Comparison of ENCODE assay signal across 7 cellular contexts in genomic region chr11:47466701-47467250, GRCh38. TPM values are rescaled to one million over a fixed set of nuclear protein-coding genes. Genes with fewer than 3 reads are reported as not detected.
DNase-seq lines count a peak whose midpoint lies in the region; ATAC-seq and TF ChIP-seq lines count a peak whose summit lies in the region.

No MANE protein-coding gene starts in this region.

- no peaks in the 10 kb centered on the region for H3K9me2 ChIP-seq in SK-N-SH

- DNase-seq in HT1080 (ENCODE audit: low read depth) (peak; percentile 68), SK-N-SH (peak; percentile 57), right atrium auricular region (ENCODE audit: low spot score) (no peak), gastrocnemius medialis (no peak), islet precursor cell (no peak), HUDEP-2 (lab: John Stamatoyannopoulos, UW; ENCODE audit: unreplicated experiment in 76 of 76) (no peak)
- no peak for DNase-seq in activated CD4-positive, alpha-beta T cell treated with anti-CD3 and anti-CD28 coated beads for 4 hours

- TF ChIP-seq EP300 in SK-N-SH (IDR thresholded peaks at IDR 0.05; ENCODE audit: borderline replicate concordance in 1 of 2, low read depth in 1 of 2, low read length in 1 of 2) = no peak

- peaks cover 72% of the 10 kb centered on the region for H3K79me2 ChIP-seq in SK-N-SH (ENCODE audit: insufficient read depth)

- intact Hi-C loops in gastrocnemius medialis (cut with DNase I; ENCODE audit: low total_unique reads) = no loop called here

- H3F3A ChIP-seq in SK-N-SH (replicated peaks; ENCODE audit: insufficient read depth) = peaks cover 11% of the 10 kb centered on the region

- H4K20me1 ChIP-seq in SK-N-SH (ENCODE audit: insufficient read depth) = peaks cover 36% of the 10 kb centered on the region

- CTCF ChIA-PET in SK-N-SH (lab: Yijun Ruan, JAX) = interaction anchor here (0.6 to 3.1 kb wide), 2 partner anchors 12 to 350 kb away, joined by 3 to 14 read pairs; no protein-coding TSS in a partner anchor

- H3K36me3 ChIP-seq in SK-N-SH (replicated peaks in 1 of 2; ENCODE audit: control insufficient read depth in 1 of 2, insufficient read depth in 2 of 2, low read length in 1 of 2) = peaks cover 53 to 60% of the 10 kb centered on the region in 2 experiments
- peaks cover 16% of the 10 kb centered on the region for H3K36me3 ChIP-seq in right atrium auricular region
- peaks cover 0 to 35% of the 10 kb centered on the region in 2 donors for H3K36me3 ChIP-seq in gastrocnemius medialis

- WGBS in SK-N-SH (ENCODE audit: low lambda C conversion rate) = 61% methylated on average over 2 of the region's 4 CpGs

- ATAC-seq in gastrocnemius medialis = peak; percentile 14 to 26

- TF ChIP-seq RAD21 in SK-N-SH (IDR thresholded peaks at IDR 0.05; ENCODE audit: low read length) = no peak

- in situ Hi-C loops in gastrocnemius medialis (cut with MboI; ENCODE audit: low sequenced_read_pairs in 4 of 4) = no loop called here

- H3K4me3 ChIP-seq in SK-N-SH (ENCODE audit: low read depth in 2 of 2, low read length in 1 of 2) (no peak overlapping the region), right atrium auricular region (no peak overlapping the region), gastrocnemius medialis (no peak overlapping the region)

- H3K9me3 ChIP-seq in SK-N-SH = no peaks in the 10 kb centered on the region
- no peaks in the 10 kb centered on the region for H3K9me3 ChIP-seq in right atrium auricular region
- H3K9me3 ChIP-seq in gastrocnemius medialis = no peaks in the 10 kb centered on the region

- TF ChIP-seq CTCF in SK-N-SH (IDR thresholded peaks at IDR 0.05) (no peak), right atrium auricular region (IDR thresholded peaks at IDR 0.05) (no peak), gastrocnemius medialis (IDR thresholded peaks at IDR 0.05 in 4 of 5, conservative IDR thresholded peaks at IDR 0.05 in 1 of 5) (no peak)

- H3K4me1 ChIP-seq in SK-N-SH (ENCODE audit: control insufficient read depth in 1 of 2, insufficient read depth in 2 of 2, low read depth in 1 of 2, low read length in 1 of 2) (peaks cover 19 to 25% of the 10 kb centered on the region in 2 experiments; a peak in 3 of 4 replicates), right atrium auricular region (peaks cover 0 to 34% of the 10 kb centered on the region in 2 donors), gastrocnemius medialis (peaks cover 23 to 38% of the 10 kb centered on the region in 2 donors)

- H3K27ac ChIP-seq in SK-N-SH (ENCODE audit: low read depth in 2 of 2, low read length in 1 of 2) (peak overlapping the region in 1 of 2 experiments; percentile 68; a peak in 3 of 4 replicates), right atrium auricular region (peak overlapping the region; percentile 37 to 50), gastrocnemius medialis (peak overlapping the region; percentile 38 to 68 (median 46))

- H2AFZ ChIP-seq in SK-N-SH (ENCODE audit: low read depth) = no peak overlapping the region

- TF ChIP-seq POLR2A in gastrocnemius medialis (IDR thresholded peaks at IDR 0.05) = no peak

- 0 out of 2 replicates have a peak overlapping the region, but pooled peaks have one; percentile 15 for H3K4me2 ChIP-seq in SK-N-SH

- H3K27me3 ChIP-seq in SK-N-SH (ENCODE audit: insufficient read depth) (no peaks in the 10 kb centered on the region), right atrium auricular region (no peaks in the 10 kb centered on the region), gastrocnemius medialis (no peaks in the 10 kb centered on the region)

- POLR2A ChIA-PET in SK-N-SH (lab: Yijun Ruan, JAX) = interaction anchor here (1.0 kb wide), 1 partner anchor 112 kb away, joined by 3 read pairs; the partner anchor contains the start of genes KBTBD4 and NDUFS3

- no peak overlapping the region for H3K9ac ChIP-seq in SK-N-SH

TF ChIP-seq in SK-N-SH, 30 proteins besides CTCF, POLR2A, EP300 and RAD21:
- TF ChIP-seq NFIC (IDR thresholded peaks at IDR 0.05; ENCODE audit: borderline replicate concordance) (peak; percentile 28; the same call in 1 of the 2 replicates), GABPA (IDR thresholded peaks at IDR 0.05; ENCODE audit: low read depth) (no peak), ZBTB33 (IDR thresholded peaks at IDR 0.05; ENCODE audit: borderline replicate concordance, low read depth) (no peak)

RNA-seq across cellular contexts. Expression of gene RAPSN, which starts 17.8 kb away (rescaled TPM):
- not detected in 2 replicates for total RNA-seq in HT1080 (2014; rRNA removed; shearing (Covaris generic))
- polyA plus RNA-seq in HT1080 (2015; cell fraction: cytosol; rRNA removed) = not detected in 2 replicates
- 0.31 TPM in 1 of 2 replicates, not detected in the other for polyA plus RNA-seq in HT1080 (2015; cell fraction: nucleus; rRNA removed)
- 0.07 and 0.23 TPM in 2 replicates for polyA plus RNA-seq in SK-N-SH (2012; rRNA removed)
- polyA plus RNA-seq in SK-N-SH (2012; cell fraction: cytosol; rRNA removed) = 0.01 and 0.05 TPM in 2 replicates
- 0.50 and 0.52 TPM in 2 replicates for polyA plus RNA-seq in SK-N-SH (2012; cell fraction: nucleus; rRNA removed)
- total RNA-seq in right atrium auricular region = not detected
- total RNA-seq in gastrocnemius medialis = 10 to 100 TPM; 48.9 to 68.6 (median 59.4) TPM

RNA-seq across cellular contexts. Expression of gene PSMC3, which starts 40.5 kb away (rescaled TPM):
- total RNA-seq in HT1080 (2014; rRNA removed; shearing (Covaris generic)) = 222 and 245 TPM in 2 replicates
- polyA plus RNA-seq in HT1080 (2015; cell fraction: cytosol; rRNA removed) = 153 and 176 TPM in 2 replicates
- 175 and 182 TPM in 2 replicates for polyA plus RNA-seq in HT1080 (2015; cell fraction: nucleus; rRNA removed)
- 184 and 191 TPM in 2 replicates for polyA plus RNA-seq in SK-N-SH (2012; rRNA removed)
- polyA plus RNA-seq in SK-N-SH (2012; cell fraction: cytosol; rRNA removed) = 204 and 247 TPM in 2 replicates
- 98.8 and 147 TPM in 2 replicates for polyA plus RNA-seq in SK-N-SH (2012; cell fraction: nucleus; rRNA removed)
- total RNA-seq in right atrium auricular region (100 to 1,000 TPM; 130 to 177 TPM), gastrocnemius medialis (100 to 1,000 TPM; 243 to 350 (median 329) TPM)

RNA-seq across cellular contexts. Expression of gene SLC39A13, which starts 58.4 kb away (rescaled TPM):
- 51.9 and 69.9 TPM in 2 replicates for total RNA-seq in HT1080 (2014; rRNA removed; shearing (Covaris generic))
- polyA plus RNA-seq in HT1080 (2015; cell fraction: cytosol; rRNA removed) = 59.7 and 59.9 TPM in 2 replicates
- polyA plus RNA-seq in HT1080 (2015; cell fraction: nucleus; rRNA removed) = 176 and 192 TPM in 2 replicates
- 65.5 and 70.7 TPM in 2 replicates for polyA plus RNA-seq in SK-N-SH (2012; rRNA removed)
- 25.2 and 42.6 TPM in 2 replicates for polyA plus RNA-seq in SK-N-SH (2012; cell fraction: cytosol; rRNA removed)
- 288 and 306 TPM in 2 replicates for polyA plus RNA-seq in SK-N-SH (2012; cell fraction: nucleus; rRNA removed)
- total RNA-seq in right atrium auricular region (10 to 100 TPM; 78.4 to 79.8 TPM), gastrocnemius medialis (10 to 100 TPM; 16.8 to 48.9 (median 25.6) TPM)

Comparison
In these comparisons a context has a peak if more than half of its experiments do, and no peak if none do; other contexts are left out.
1. DNase-seq: peak in HT1080 (single experiment) and SK-N-SH (single experiment); none in right atrium auricular region (single experiment), gastrocnemius medialis (0 of 2), islet precursor cell (single experiment), HUDEP-2 (0 of 76) and activated CD4-positive, alpha-beta T cell treated with anti-CD3 and anti-CD28 coated beads for 4 hours (0 of 2).
2. RNA of gene RAPSN, which starts 17.8 kb away (total RNA-seq): 48.9 to 68.6 TPM in gastrocnemius medialis; not detected in right atrium auricular region and not detected in HT1080; every median in the first group is over 10 times any median in the second.